10 cellular contexts compared by ENCODE assay signal in the genomic region with DNA sequence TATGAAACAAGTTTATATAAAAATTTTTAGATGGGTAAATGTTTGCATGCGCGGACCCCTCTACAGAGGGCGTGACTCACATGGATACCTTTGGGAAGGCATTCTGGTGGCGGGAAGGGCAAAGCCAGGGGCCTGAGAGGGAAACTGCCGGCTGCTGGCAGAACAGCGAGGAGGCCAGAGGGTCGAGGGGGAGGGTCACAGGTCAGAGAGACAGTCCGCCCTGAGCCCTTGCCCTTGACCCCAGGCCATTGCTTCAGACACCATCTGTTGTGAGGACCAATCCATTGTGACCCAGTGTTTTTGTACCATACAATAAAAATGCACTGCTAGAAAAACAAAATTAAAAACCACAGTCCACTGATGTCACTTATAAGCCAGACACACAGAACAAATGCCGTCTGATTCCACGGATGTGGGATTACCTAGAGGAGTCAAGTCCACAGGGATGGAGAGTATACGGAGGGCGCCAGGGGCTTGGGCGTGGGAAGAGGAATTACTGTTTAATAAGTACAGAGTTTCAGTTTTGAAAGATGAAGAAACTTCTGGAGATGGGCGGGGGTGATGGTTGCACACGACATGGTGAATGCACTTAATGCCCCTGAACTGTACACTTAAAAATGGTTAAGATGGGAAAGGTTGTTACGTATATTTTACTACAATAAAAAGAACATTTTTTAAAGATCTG. TPM values are rescaled to one million over a fixed set of nuclear protein-coding genes. Genes with fewer than 3 reads are reported as not detected.
DNase-seq lines count a peak whose midpoint lies in the region; ATAC-seq, FAIRE-seq and TF ChIP-seq lines count a peak whose summit lies in the region.
"Had no signal": no experiment of that assay in that cellular context is flagged by ENCODE, and none has a peak within 500 bp of the region (broad histone marks: within the 10 kb centered on the region; RNA-seq: fewer than 3 reads in every experiment).

No MANE protein-coding gene starts in this region.

- H3K4me1 ChIP-seq in CD8-positive, alpha-beta T cell (ENCODE audit: insufficient read depth, low read length), result peaks cover 13% of the 10 kb centered on the region
- H3K4me1 ChIP-seq in HCT116 (ENCODE audit: control insufficient read depth in 1 of 2, insufficient read depth in 2 of 2, low read length in 2 of 2) (peaks cover 3 to 17% of the 10 kb centered on the region in 2 experiments; a peak in 3 of 4 replicates), GM12878 (ENCODE audit: control insufficient read depth, insufficient read depth, low read length) (peaks cover 12% of the 10 kb centered on the region)

- peak overlapping the region; percentile 78 for H3K4me2 ChIP-seq in HCT116 (ENCODE audit: low read length)
- peak overlapping the region; percentile 55 for H3K4me2 ChIP-seq in GM12878 (ENCODE audit: control insufficient read depth, insufficient read depth)

- RAD21 ChIA-PET in HCT116 (lab: Charles Lee; ENCODE audit: low non-redundant PET in 1 of 2, low total read pairs in 2 of 2, uncharacterized antibody in 2 of 2, unreplicated experiment in 2 of 2), result no interaction called here
- RAD21 ChIA-PET in GM12878 (lab: Charles Lee; ENCODE audit: unreplicated experiment), result interaction anchor here (0.9 to 1.6 kb wide), 8 partner anchors 57 to 191 kb away, joined by 3 to 16 read pairs (median 4); a partner anchor contains a TSS

- H3K9me3 Mint-ChIP-seq in CD8-positive, alpha-beta T cell, result no peaks in the 10 kb centered on the region
- H3K9me3 Mint-ChIP-seq in neural crest cell, result no peaks in the 10 kb centered on the region

- no peak for TF ChIP-seq EP300 in GM12878 (IDR thresholded peaks at IDR 0.05; ENCODE audit: borderline replicate concordance in 1 of 2, control insufficient read depth in 1 of 2, low read depth in 2 of 2, low read length in 2 of 2)

- DNase-seq in CD8-positive, alpha-beta T cell, result no peak
- no peak for DNase-seq in HCT116 (ENCODE audit: low read depth, low spot score)
- no peak for DNase-seq in GM12878 (ENCODE audit: low read depth, low spot score)
- no peak for DNase-seq in neural crest cell (ENCODE audit: low read depth, low spot score)
- no peak for DNase-seq in NCI-H526 treated with DMSO at 0.1 percent for 48 hours (lab: John Stamatoyannopoulos, UW)
- no peak for DNase-seq in NCI-H146 treated with DMSO at 0.1 percent for 48 hours (lab: John Stamatoyannopoulos, UW; ENCODE audit: unreplicated experiment)
- DNase-seq in NCI-H128 (lab: John Stamatoyannopoulos, UW; ENCODE audit: unreplicated experiment), result no peak
- DNase-seq in DMS79 treated with DMSO at 0.1 percent for 48 hours (lab: John Stamatoyannopoulos, UW), result no peak
- DNase-seq: left lung, T1000 had no signal

- CTCF ChIA-PET in CD8-positive, alpha-beta T cell (lab: Charles Lee), result no interaction called here
- CTCF ChIA-PET in HCT116 (lab: Charles Lee) (no interaction called here), GM12878 (lab: Yijun Ruan, JAX) (interaction anchor here (0.8 kb wide), 1 partner anchor 76 kb away, joined by 4 read pairs; no protein-coding TSS in a partner anchor)

- intact Hi-C loops in CD8-positive, alpha-beta T cell (cut with DNase I, micrococcal nuclease), result loop anchor here in 1 of 2 experiments (10.0 kb wide), 1 partner anchor 267 kb away; no protein-coding TSS in a partner anchor
- intact Hi-C loops in HCT116 (cut with micrococcal nuclease) (no loop called here), GM12878 (cut with micrococcal nuclease; ENCODE audit: unreplicated experiment) (loop anchor here (5.0 to 10.0 kb wide), 2 partner anchors 103 to 185 kb away; no protein-coding TSS in a partner anchor)

- TF ChIP-seq POLR2A in HCT116 (IDR thresholded peaks at IDR 0.05; ENCODE audit: borderline replicate concordance, extremely low read depth, insufficient read depth, insufficient read length), result no peak
- TF ChIP-seq POLR2A in GM12878 (IDR thresholded peaks at IDR 0.05; ENCODE audit: low read depth, low read length), result no peak

- H3K4me3 Mint-ChIP-seq in CD8-positive, alpha-beta T cell, result peak overlapping the region; percentile 74
- H3K4me3 Mint-ChIP-seq in neural crest cell, result peak overlapping the region; percentile 79

- 27% methylated on average over 16 of the region's 16 CpGs for WGBS in GM12878 (ENCODE audit: insufficient coverage, insufficient replicate concordance, low lambda C conversion rate, missing lambda C conversion rate)

- in situ Hi-C loops in GM12878 (cut with MboI), result no loop called here

- H3K9ac ChIP-seq in HCT116 (ENCODE audit: low read length) (no peak overlapping the region), GM12878 (ENCODE audit: control insufficient read depth, insufficient read depth, low read length) (no peak overlapping the region)

- H3K36me3 Mint-ChIP-seq in CD8-positive, alpha-beta T cell, result no peaks in the 10 kb centered on the region
- no peaks in the 10 kb centered on the region for H3K36me3 Mint-ChIP-seq in neural crest cell (ENCODE audit: low read depth)

- TF ChIP-seq RAD21 in HCT116 (IDR thresholded peaks at IDR 0.05; ENCODE audit: low read depth), result no peak
- TF ChIP-seq RAD21 in GM12878 (IDR thresholded peaks at IDR 0.05; ENCODE audit: insufficient read depth, low read depth, low read length), result no peak

- H3K27me3 Mint-ChIP-seq in CD8-positive, alpha-beta T cell (ENCODE audit: low read depth), result peaks cover 78% of the 10 kb centered on the region
- peaks cover 76% of the 10 kb centered on the region for H3K27me3 Mint-ChIP-seq in neural crest cell (ENCODE audit: low read depth)

- no peak for TF ChIP-seq CTCF in CD8-positive, alpha-beta T cell (IDR thresholded peaks at IDR 0.05)
- TF ChIP-seq CTCF in HCT116 (IDR thresholded peaks at IDR 0.05 in 2 of 3, conservative IDR thresholded peaks at IDR 0.05 in 1 of 3; ENCODE audit: borderline replicate concordance in 1 of 3, insufficient read depth in 1 of 3, low read depth in 2 of 3, low read length in 2 of 3) (no peak), GM12878 (IDR thresholded peaks at IDR 0.05 in 2 of 3, conservative IDR thresholded peaks at IDR 0.05 in 1 of 3; ENCODE audit: control insufficient read depth in 2 of 3, extremely low read depth in 1 of 3, insufficient read depth in 1 of 3, low read depth in 3 of 3, low read length in 3 of 3) (no peak), neural crest cell (conservative IDR thresholded peaks at IDR 0.05) (no peak)

- H3K27ac Mint-ChIP-seq in CD8-positive, alpha-beta T cell, result no peak overlapping the region
- no peak overlapping the region for H3K27ac Mint-ChIP-seq in neural crest cell (ENCODE audit: unreplicated experiment)

- BruUV-seq in HCT116 (replicated peaks; lab: Mats Ljungman, UMichigan) (no TSS peak), GM12878 (replicated peaks; lab: Mats Ljungman, UMichigan) (no TSS peak)

- H3K79me2 ChIP-seq in HCT116 (ENCODE audit: insufficient read depth, low read length) (no peaks in the 10 kb centered on the region), GM12878 (ENCODE audit: control insufficient read depth, insufficient read depth, low read length) (no peaks in the 10 kb centered on the region)

- peaks cover 15% of the 10 kb centered on the region for H3K4me1 Mint-ChIP-seq in CD8-positive, alpha-beta T cell (ENCODE audit: low read depth)
- peaks cover 12% of the 10 kb centered on the region for H3K4me1 Mint-ChIP-seq in neural crest cell

- no peaks in the 10 kb centered on the region for H3K9me3 ChIP-seq in CD8-positive, alpha-beta T cell (ENCODE audit: low read length)
- H3K9me3 ChIP-seq in HCT116 (ENCODE audit: control insufficient read depth in 1 of 2, insufficient read depth in 1 of 2, low read depth in 1 of 2, low read length in 2 of 2) (no peaks in the 10 kb centered on the region), GM12878 (replicated peaks; ENCODE audit: control insufficient read depth, insufficient read depth, low read length) (no peaks in the 10 kb centered on the region; the same call in 2 of the 3 replicates)
- H3K9me3 ChIP-seq: left lung had no signal

- no peaks in the 10 kb centered on the region for H3K36me3 ChIP-seq in CD8-positive, alpha-beta T cell (ENCODE audit: insufficient read depth, low read length)
- no peaks in the 10 kb centered on the region for H3K36me3 ChIP-seq in HCT116 (ENCODE audit: control insufficient read depth in 1 of 2, insufficient read depth in 2 of 2, low read length in 2 of 2)
- H3K36me3 ChIP-seq in GM12878 (ENCODE audit: control insufficient read depth in 2 of 2, insufficient read depth in 2 of 2, low read length in 1 of 2), result no peaks in the 10 kb centered on the region
- H3K36me3 ChIP-seq: left lung had no signal

- H3K27ac ChIP-seq in CD8-positive, alpha-beta T cell (ENCODE audit: low read depth, low read length), result no peak overlapping the region
- H3K27ac ChIP-seq in HCT116 (ENCODE audit: low read depth, low read length), result no peak overlapping the region
- H3K27ac ChIP-seq in GM12878 (ENCODE audit: control insufficient read depth, insufficient read depth), result no peak overlapping the region

- H2AFZ ChIP-seq in HCT116 (ENCODE audit: low read depth, low read length, poor library complexity, severe bottlenecking) (peak overlapping the region; percentile 78), GM12878 (ENCODE audit: control insufficient read depth, low read depth, low read length) (no peak overlapping the region)

- POLR2A ChIA-PET in CD8-positive, alpha-beta T cell (lab: Charles Lee), result no interaction called here
- POLR2A ChIA-PET in HCT116 (lab: Charles Lee), result no interaction called here
- POLR2A ChIA-PET in GM12878 (lab: Charles Lee), result interaction anchor here (0.7 to 1.0 kb wide), 2 partner anchors 92 to 100 kb away, joined by 3 to 7 read pairs; no protein-coding TSS in a partner anchor

- peak overlapping the region; percentile 45 for H3K4me3 ChIP-seq in CD8-positive, alpha-beta T cell (ENCODE audit: low read depth, low read length)
- H3K4me3 ChIP-seq in HCT116 (replicated peaks in 1 of 2; ENCODE audit: low read depth in 1 of 2, low read length in 2 of 2) (no peak overlapping the region), GM12878 (no peak overlapping the region)

- ATAC-seq in CD8-positive, alpha-beta T cell, result no peak
- ATAC-seq in HCT116, result no peak
- no peak; the same call in 1 of the 3 replicates for ATAC-seq in GM12878

- SMC1A ChIA-PET in GM12878 (lab: Charles Lee; ENCODE audit: uncharacterized antibody, unreplicated experiment), result interaction anchor here (0.7 to 1.6 kb wide), 11 partner anchors 9 to 220 kb away, joined by 3 to 7 read pairs (median 4); no protein-coding TSS in a partner anchor

- peaks cover 24% of the 10 kb centered on the region for H3K27me3 ChIP-seq in CD8-positive, alpha-beta T cell (ENCODE audit: insufficient read depth, low read length)
- H3K27me3 ChIP-seq in HCT116 (ENCODE audit: insufficient read depth, low read length) (no peaks in the 10 kb centered on the region), GM12878 (replicated peaks in 1 of 2; ENCODE audit: control insufficient read depth in 2 of 2, insufficient read depth in 2 of 2, low read length in 1 of 2) (peaks cover 5 to 7% of the 10 kb centered on the region in 2 experiments)

- H3K9me2 ChIP-seq in HCT116 (ENCODE audit: insufficient read depth), result no peaks in the 10 kb centered on the region

- FAIRE-seq in GM12878 (lab: Jason Lieb, UNC), result no peak

- H4K20me1 ChIP-seq in HCT116 (ENCODE audit: insufficient read depth) (no peaks in the 10 kb centered on the region), GM12878 (ENCODE audit: control insufficient read depth, insufficient read depth) (no peaks in the 10 kb centered on the region)

RNA-seq across cellular contexts. Expression of a gene that starts 11.9 kb away (rescaled TPM):
- not detected for total RNA-seq in CD8-positive, alpha-beta T cell
- 11.7 TPM for total RNA-seq in HCT116 (2021; ENCODE audit: unreplicated experiment)
- 6.9 and 7.3 TPM in 2 replicates for polyA plus RNA-seq in HCT116 (2012)
- 283 and 331 TPM in 2 replicates for total RNA-seq in GM12878 (2013; cell fraction: nucleolus; rRNA removed)
- total RNA-seq in GM12878 (2014; rRNA removed), result 0.06 and 0.16 TPM in 2 replicates
- total RNA-seq in GM12878 (2014; rRNA removed; fragmentation: Illumina TruSeq; extraction: Trizol), result not detected in 2 replicates
- total RNA-seq in GM12878 (2021), result 0.05 and 0.08 TPM in 2 replicates
- 0.94 TPM for polyA plus RNA-seq in GM12878 (2011; ENCODE audit: low read depth)
- polyA plus RNA-seq in GM12878 (2011; rRNA removed), result 12.3 and 16.5 TPM in 2 replicates
- polyA plus RNA-seq in GM12878 (2011; cell fraction: cytosol; rRNA removed), result 16.0 and 21.2 TPM in 2 replicates
- polyA plus RNA-seq in GM12878 (2011; cell fraction: nucleus; rRNA removed), result 90.7 and 117 TPM in 2 replicates
- 1.8 and 5.6 TPM in 2 replicates for polyA plus RNA-seq in GM12878 (2012)
- 0.24 TPM in 1 of 2 replicates, not detected in the other for polyA plus RNA-seq in GM12878 (2014; fragmentation: Illumina TruSeq; extraction: Trizol)
- polyA plus RNA-seq in GM12878 (2014; fragmentation: Nextera tagmentation; extraction: Ambion mirVana), result not detected
- polyA plus RNA-seq in GM12878 (2014; rRNA removed), result 0.01 and 0.38 TPM in 2 replicates
- polyA plus RNA-seq in GM12878 (2016; fragmentation: Nextera tagmentation; extraction: Ambion mirVana), result not detected
- polyA minus RNA-seq in GM12878 (2011; rRNA and poly(A)+ RNA removed), result 6.2 and 12.6 TPM in 2 replicates
- polyA minus RNA-seq in GM12878 (2011; cell fraction: cytosol; rRNA and poly(A)+ RNA removed), result 3.1 and 8.7 TPM in 2 replicates
- 29.3 and 31.1 TPM in 2 replicates for polyA minus RNA-seq in GM12878 (2011; cell fraction: nucleus; rRNA and poly(A)+ RNA removed)
- total RNA-seq in neural crest cell, result not detected in 2 replicates
